Comparison of ENCODE assay signal across 17 cellular contexts in the genomic region with DNA sequence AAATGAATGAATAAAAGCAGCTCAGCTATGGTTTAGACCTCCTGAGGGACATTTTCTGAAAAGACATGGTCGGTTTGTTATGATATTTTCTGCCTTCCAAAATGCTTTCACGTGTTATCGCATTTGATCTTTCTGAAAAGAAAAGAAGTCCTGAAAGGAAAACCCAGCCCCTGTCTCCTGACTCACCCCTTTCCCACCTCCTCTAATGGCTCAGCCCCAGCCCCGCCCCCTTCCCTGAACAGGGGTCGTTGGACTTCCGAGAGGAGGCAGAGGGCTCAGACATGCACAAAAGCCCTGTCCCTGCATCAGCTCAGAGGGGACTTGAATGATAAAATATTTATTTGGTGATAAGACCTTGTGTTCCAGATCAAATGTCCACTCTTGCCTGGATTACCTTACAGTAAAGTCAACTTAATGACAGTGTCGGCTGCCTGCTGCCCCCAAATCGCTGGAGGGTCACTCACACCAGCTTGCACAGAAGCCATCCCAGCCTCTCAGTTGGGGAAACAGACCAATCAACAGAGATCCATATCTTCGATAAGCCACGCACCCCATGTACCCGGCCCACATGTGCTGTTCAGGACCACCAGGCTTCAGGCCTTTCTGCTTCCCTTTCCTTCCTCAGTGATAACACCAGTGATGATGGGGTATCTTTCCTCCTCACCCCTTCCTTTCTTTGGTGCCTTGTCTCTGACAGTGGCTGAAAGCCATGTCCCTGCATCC.
DNase-seq lines count a peak whose midpoint lies in the region; ATAC-seq and TF ChIP-seq lines count a peak whose summit lies in the region.
"Had no signal": no experiment of that assay in that cellular context is flagged by ENCODE, and none has a peak within 500 bp of the region (broad histone marks: within the 10 kb centered on the region; RNA-seq: fewer than 3 reads in every experiment).

No MANE protein-coding gene starts in this region.

- ATAC-seq in activated CD4-positive, alpha-beta T cell treated with anti-CD3 and anti-CD28 coated beads for 36 hours, result no peak
- ATAC-seq in GM18909 (IDR thresholded peaks at IDR 0.05; ENCODE audit: poor library complexity, unreplicated experiment), result no peak
- ATAC-seq: activated CD8-positive, alpha-beta memory T cell treated with anti-CD3 and anti-CD28 coated beads, Interleukin-2, amount 10 ng/mL, durations not matched to agents 7 days and 5 days had no signal

- TF ChIP-seq CTCF in prostate gland (IDR thresholded peaks at IDR 0.05), result no peak

- no peaks in the 10 kb centered on the region for H3K36me3 Mint-ChIP-seq in activated CD4-positive, alpha-beta T cell treated with anti-CD3 and anti-CD28 coated beads for 36 hours (ENCODE audit: low read depth)
- H3K36me3 Mint-ChIP-seq: activated CD8-positive, alpha-beta memory T cell treated with anti-CD3 and anti-CD28 coated beads, Interleukin-2, amount 10 ng/mL, durations not matched to agents 7 days and 5 days had no signal

- 74% methylated on average over 11 of the region's 11 CpGs for WGBS in prostate gland

- peaks cover 47% of the 10 kb centered on the region for H3K4me1 ChIP-seq in ACC112 (ENCODE audit: control insufficient read depth, insufficient read depth, low read length, unreplicated experiment)
- peaks cover 59% of the 10 kb centered on the region for H3K4me1 ChIP-seq in adipocyte (ENCODE audit: control insufficient read depth, insufficient read depth, low read length)
- H3K4me1 ChIP-seq in prostate gland (replicated peaks), result peaks cover 14% of the 10 kb centered on the region

- H3K79me2 ChIP-seq in ACC112 (ENCODE audit: control insufficient read depth, insufficient read depth, low read length, unreplicated experiment), result no peaks in the 10 kb centered on the region

- H3K9me3 ChIP-seq in adipocyte (ENCODE audit: control insufficient read depth, low read length) (no peaks in the 10 kb centered on the region), prostate gland (no peaks in the 10 kb centered on the region)
- H3K9me3 ChIP-seq: MG63 had no signal

- no peak for TF ChIP-seq POLR2A in prostate gland (IDR thresholded peaks at IDR 0.05)

- H3K9me3 Mint-ChIP-seq in activated CD4-positive, alpha-beta T cell treated with anti-CD3 and anti-CD28 coated beads for 36 hours (ENCODE audit: low read depth), result no peaks in the 10 kb centered on the region
- H3K9me3 Mint-ChIP-seq: stimulated activated naive CD8-positive, alpha-beta T cell treated with anti-CD3 and anti-CD28 coated beads, Interleukin-15, Interleukin-2, amounts not matched to agents 100 ng/mL and 50 ng/mL, for 24 hours had no signal

- H3K9ac ChIP-seq in adipocyte (ENCODE audit: low read length), result peak overlapping the region; percentile 59

- H3K27me3 ChIP-seq in ACC112 (ENCODE audit: insufficient read depth, low read length) (no peaks in the 10 kb centered on the region), adipocyte (replicated peaks; ENCODE audit: control insufficient read depth, insufficient read depth, low read length) (no peaks in the 10 kb centered on the region), prostate gland (replicated peaks; ENCODE audit: insufficient read depth) (no peaks in the 10 kb centered on the region)
- H3K27me3 ChIP-seq: MG63 had no signal

- H3K4me1 Mint-ChIP-seq in activated CD4-positive, alpha-beta T cell treated with anti-CD3 and anti-CD28 coated beads for 36 hours, result peaks cover 4% of the 10 kb centered on the region

- CTCF ChIA-PET in activated CD4-positive, alpha-beta T cell treated with anti-CD3 and anti-CD28 coated beads for 36 hours (lab: Charles Lee), result interaction anchor here (1.1 kb wide), 1 partner anchor 14 kb away, joined by 3 read pairs; no protein-coding TSS in a partner anchor

- peak overlapping the region; percentile 82 for H2AFZ ChIP-seq in ACC112 (ENCODE audit: low read length, unreplicated experiment)

- intact Hi-C loops in prostate gland (cut with DNase I), result no loop called here
- intact Hi-C loops in activated CD4-positive, alpha-beta T cell treated with anti-CD3 and anti-CD28 coated beads for 36 hours (cut with DNase I, micrococcal nuclease), result no loop called here

- H3K27ac ChIP-seq in ACC112 (ENCODE audit: low read depth, low read length) (no peak overlapping the region), prostate gland (peak overlapping the region; percentile 73 to 75)

- DNase-seq in adipocyte (ENCODE audit: low read depth), result no peak
- peak; percentile 56 for DNase-seq in iPS-NIHi7 (ENCODE audit: extremely low spot score)
- DNase-seq in prostate gland (ENCODE audit: low spot score), result no peak
- DNase-seq in H4 (ENCODE audit: low spot score), result no peak
- no peak for DNase-seq in NCI-H2196 treated with DMSO at 0.1 percent for 48 hours (lab: John Stamatoyannopoulos, UW; ENCODE audit: unreplicated experiment)
- no peak for DNase-seq in activated CD4-positive, alpha-beta T cell treated with anti-CD3 and anti-CD28 coated beads for 36 hours
- DNase-seq: ACHN; activated CD8-positive, alpha-beta memory T cell treated with anti-CD3 and anti-CD28 coated beads, Interleukin-2, amount 10 ng/mL, durations not matched to agents 7 days and 5 days; activated gamma-delta T cell; effector CD4-positive, alpha-beta T cell; GDM1; MG63; NCI-H774; SW 1271 had no signal

- no peak overlapping the region for H3K27ac Mint-ChIP-seq in activated CD4-positive, alpha-beta T cell treated with anti-CD3 and anti-CD28 coated beads for 36 hours
- H3K27ac Mint-ChIP-seq: activated CD8-positive, alpha-beta memory T cell treated with anti-CD3 and anti-CD28 coated beads, Interleukin-2, amount 10 ng/mL, durations not matched to agents 7 days and 5 days; stimulated activated naive CD8-positive, alpha-beta T cell treated with anti-CD3 and anti-CD28 coated beads, Interleukin-15, Interleukin-2, amounts not matched to agents 100 ng/mL and 50 ng/mL, for 24 hours had no signal

- H3K4me3 ChIP-seq in ACC112 (ENCODE audit: low read depth, low read length) (no peak overlapping the region), adipocyte (ENCODE audit: low read length) (no peak overlapping the region), prostate gland (no peak overlapping the region)
- H3K4me3 ChIP-seq: MG63 had no signal

- POLR2A ChIA-PET in activated CD4-positive, alpha-beta T cell treated with anti-CD3 and anti-CD28 coated beads for 36 hours (lab: Charles Lee), result no interaction called here

- no peaks in the 10 kb centered on the region for H3K27me3 Mint-ChIP-seq in activated CD4-positive, alpha-beta T cell treated with anti-CD3 and anti-CD28 coated beads for 36 hours
- H3K27me3 Mint-ChIP-seq: activated CD8-positive, alpha-beta memory T cell treated with anti-CD3 and anti-CD28 coated beads, Interleukin-2, amount 10 ng/mL, durations not matched to agents 7 days and 5 days; stimulated activated naive CD8-positive, alpha-beta T cell treated with anti-CD3 and anti-CD28 coated beads, Interleukin-15, Interleukin-2, amounts not matched to agents 100 ng/mL and 50 ng/mL, for 24 hours had no signal

- H3K36me3 ChIP-seq in ACC112 (ENCODE audit: insufficient read depth, low read length), result no peaks in the 10 kb centered on the region
- H3K36me3 ChIP-seq in adipocyte (ENCODE audit: control insufficient read depth, insufficient read depth, low read length, severe bottlenecking), result no peaks in the 10 kb centered on the region
- no peaks in the 10 kb centered on the region for H3K36me3 ChIP-seq in prostate gland
- H3K36me3 ChIP-seq: MG63 had no signal

- H3K4me3 Mint-ChIP-seq in activated CD4-positive, alpha-beta T cell treated with anti-CD3 and anti-CD28 coated beads for 36 hours, result no peak overlapping the region
- H3K4me3 Mint-ChIP-seq: activated CD8-positive, alpha-beta memory T cell treated with anti-CD3 and anti-CD28 coated beads, Interleukin-2, amount 10 ng/mL, durations not matched to agents 7 days and 5 days; stimulated activated naive CD8-positive, alpha-beta T cell treated with anti-CD3 and anti-CD28 coated beads, Interleukin-15, Interleukin-2, amounts not matched to agents 100 ng/mL and 50 ng/mL, for 24 hours had no signal
